ENCODE assay signal across 16 cellular contexts in genomic region chr12:93850476-93850875, GRCh38.
DNase-seq lines count a peak whose midpoint lies in the region; ATAC-seq and TF ChIP-seq lines count a peak whose summit lies in the region.
"Had no signal": no experiment of that assay in that cellular context is flagged by ENCODE, and none has a peak within 500 bp of the region (broad histone marks: within the 10 kb centered on the region; RNA-seq: fewer than 3 reads in every experiment).

No MANE protein-coding gene starts in this region.

- H3K4me3 ChIP-seq in KMS-11 (IDR thresholded peaks at IDR 0.05; ENCODE audit: insufficient read depth, low read depth, low read length) (no peak overlapping the region), Peyer's patch (peak overlapping the region in 1 of 4 donors; percentile 15), mucosa of descending colon (no peak overlapping the region), heart left ventricle (no peak overlapping the region)
- H3K4me3 ChIP-seq: GM23248, HAP-1 had no signal

- H3K4me2 ChIP-seq in KMS-11, result peak overlapping the region; percentile 94

- no peaks in the 10 kb centered on the region for H3K79me2 ChIP-seq in KMS-11 (ENCODE audit: insufficient read depth, low read depth)

- H3K4me1 ChIP-seq in KMS-11 (ENCODE audit: low read depth, poor library complexity, severe bottlenecking) (peaks cover 60% of the 10 kb centered on the region), Peyer's patch (peaks cover 0 to 15% (median 0%) of the 10 kb centered on the region in 4 donors), mucosa of descending colon (ENCODE audit: low read depth) (peaks cover 11% of the 10 kb centered on the region), heart left ventricle (peaks cover 0 to 23% (median 5%) of the 10 kb centered on the region in 12 donors)

- H2AFZ ChIP-seq in KMS-11 (ENCODE audit: low read depth), result no peak overlapping the region
- H2AFZ ChIP-seq: GM23248 had no signal

- ATAC-seq in mucosa of descending colon, result peak; percentile 77
- no peak for ATAC-seq in heart left ventricle

- DNase-seq in Peyer's patch (no peak), mucosa of descending colon (no peak), NCI-H748 (lab: John Stamatoyannopoulos, UW; ENCODE audit: unreplicated experiment) (no peak), heart left ventricle (no peak), HCEC 1CT (no peak)
- DNase-seq: ACHN; BE2C; C1 segment of cervical spinal cord; CD4-positive, CD25-positive, alpha-beta regulatory T cell; CD8-positive, alpha-beta memory T cell; COR-L47; DMS 273 treated with DMSO at 0.1 percent for 48 hours; DMS53; GM23248 had no signal

- no peaks in the 10 kb centered on the region for H4K20me1 ChIP-seq in KMS-11 (ENCODE audit: insufficient read depth)

- no peak overlapping the region for H3K27ac ChIP-seq in KMS-11
- H3K27ac ChIP-seq in Peyer's patch, result peak overlapping the region in 3 of 4 donors; percentile 41 to 81 (median 65)
- H3K27ac ChIP-seq in heart left ventricle, result no peak overlapping the region
- H3K27ac ChIP-seq: GM23248 had no signal

- no peaks in the 10 kb centered on the region for H3K9me3 ChIP-seq in Peyer's patch
- H3K9me3 ChIP-seq in mucosa of descending colon, result no peaks in the 10 kb centered on the region
- no peaks in the 10 kb centered on the region for H3K9me3 ChIP-seq in heart left ventricle
- H3K9me3 ChIP-seq: BE2C, HAP-1 had no signal

- WGBS in heart left ventricle, 4 donors, result 94 to 97% (median 96%) methylated on average over 2 of the region's 2 CpGs

- no peaks in the 10 kb centered on the region for H3K27me3 ChIP-seq in KMS-11 (ENCODE audit: insufficient read depth, low read depth)
- H3K27me3 ChIP-seq in Peyer's patch, result no peaks in the 10 kb centered on the region
- H3K27me3 ChIP-seq in heart left ventricle, result no peaks in the 10 kb centered on the region
- H3K27me3 ChIP-seq: BE2C had no signal

- H3K36me3 ChIP-seq in KMS-11 (ENCODE audit: insufficient read depth) (no peaks in the 10 kb centered on the region), Peyer's patch (no peaks in the 10 kb centered on the region), mucosa of descending colon (ENCODE audit: low read depth) (no peaks in the 10 kb centered on the region), heart left ventricle (peaks cover 0 to 4% (median 0%) of the 10 kb centered on the region in 9 donors)
- H3K36me3 ChIP-seq: BE2C, HAP-1 had no signal

- intact Hi-C loops in mucosa of descending colon (cut with DNase I, micrococcal nuclease), result no loop called here
- intact Hi-C loops in heart left ventricle (cut with DNase I), result no loop called here

- H3K9ac ChIP-seq in KMS-11, result no peak overlapping the region
- H3K9ac ChIP-seq: GM23248 had no signal

- TF ChIP-seq CTCF in KMS-11 (conservative IDR thresholded peaks at IDR 0.05; ENCODE audit: low read depth, low read length) (no peak), Peyer's patch (IDR thresholded peaks at IDR 0.05) (no peak), mucosa of descending colon (IDR thresholded peaks at IDR 0.05) (no peak), heart left ventricle (IDR thresholded peaks at IDR 0.05) (no peak)

- TF ChIP-seq POLR2A in Peyer's patch (IDR thresholded peaks at IDR 0.05) (no peak), heart left ventricle (IDR thresholded peaks at IDR 0.05) (no peak)

Comparison
In these comparisons a context has a peak if more than half of its experiments do, and no peak if none do; other contexts are left out.
1. H3K27ac ChIP-seq: peak in Peyer's patch (3 of 4); none in KMS-11 (single experiment) and heart left ventricle (0 of 12).